Comparison of ENCODE assay signal across 9 cellular contexts in genomic region chr7:37201003-37201875, GRCh38.
DNase-seq lines count a peak whose midpoint lies in the region; ATAC-seq and TF ChIP-seq lines count a peak whose summit lies in the region.
"Had no signal": no experiment of that assay in that cellular context is flagged by ENCODE, and none has a peak within 500 bp of the region (broad histone marks: within the 10 kb centered on the region; RNA-seq: fewer than 3 reads in every experiment).

No MANE protein-coding gene starts in this region.

- H3K4me3 Mint-ChIP-seq in HFFc6, result no peak overlapping the region
- H3K4me3 Mint-ChIP-seq: activated naive CD4-positive, alpha-beta T cell treated with anti-CD3 and anti-CD28 coated beads, Interleukin-2, amount 50 U/mL, for 24 hours had no signal

- no peak overlapping the region for H3K27ac Mint-ChIP-seq in HFFc6
- H3K27ac Mint-ChIP-seq: activated naive CD4-positive, alpha-beta T cell treated with anti-CD3 and anti-CD28 coated beads, Interleukin-2, amount 50 U/mL, for 24 hours had no signal

- peak; percentile 88 for ATAC-seq in left lobe of liver
- no peak for ATAC-seq in GM18520 (IDR thresholded peaks at IDR 0.05; ENCODE audit: unreplicated experiment)

- H3K27ac ChIP-seq in coronary artery, result peak overlapping the region; percentile 85 to 91

- peaks cover 15% of the 10 kb centered on the region for H3K27me3 Mint-ChIP-seq in HFFc6 (ENCODE audit: insufficient read depth)
- H3K27me3 Mint-ChIP-seq: activated naive CD4-positive, alpha-beta T cell treated with anti-CD3 and anti-CD28 coated beads, Interleukin-2, amount 50 U/mL, for 24 hours had no signal

- H3K9me3 Mint-ChIP-seq in HFFc6, result no peaks in the 10 kb centered on the region
- H3K9me3 Mint-ChIP-seq: activated naive CD4-positive, alpha-beta T cell treated with anti-CD3 and anti-CD28 coated beads, Interleukin-2, amount 50 U/mL, for 24 hours had no signal

- TF ChIP-seq CTCF in HFFc6 (IDR thresholded peaks at IDR 0.05) (peak; percentile 89), coronary artery (IDR thresholded peaks at IDR 0.05) (peak; percentile 78)

- H3K4me1 Mint-ChIP-seq in HFFc6 (ENCODE audit: low read depth), result no peaks in the 10 kb centered on the region

- H3K4me3 ChIP-seq in coronary artery, result no peak overlapping the region

- no peaks in the 10 kb centered on the region for H3K36me3 Mint-ChIP-seq in HFFc6 (ENCODE audit: low read depth)

- DNase-seq in DMS53 treated with DMSO at 0.1 percent for 48 hours (lab: John Stamatoyannopoulos, UW; ENCODE audit: unreplicated experiment) (peak; percentile 76), HFFc6 (peak; percentile 69), NCI-H2227 (lab: John Stamatoyannopoulos, UW; ENCODE audit: unreplicated experiment) (peak; percentile 80), coronary artery (ENCODE audit: low spot score) (peak; percentile 93), left lobe of liver (ENCODE audit: low spot score) (peak; percentile 85)
- peak; percentile 40 to 44 for DNase-seq in activated CD4-positive, alpha-beta T cell treated with anti-CD3 and anti-CD28 coated beads for 24 hours (ENCODE audit: low read depth in 2 of 2)
- peak; percentile 16 for DNase-seq in stimulated activated CD4-positive, alpha-beta T cell treated with anti-CD3 and anti-CD28 coated beads, Interleukin-2, amount 100 ng/mL, for 4 hours (ENCODE audit: low read depth)

Comparison
In these comparisons a context has a peak if more than half of its experiments do, and no peak if none do; other contexts are left out.
1. DNase-seq: peak in every context shown above with its lines; median percentile 93 in coronary artery; 85 in left lobe of liver; 80 in NCI-H2227; 76 in DMS53 treated with DMSO at 0.1 percent for 48 hours; 69 in HFFc6; 42 in activated CD4-positive, alpha-beta T cell treated with anti-CD3 and anti-CD28 coated beads for 24 hours; 16 in stimulated activated CD4-positive, alpha-beta T cell treated with anti-CD3 and anti-CD28 coated beads, Interleukin-2, amount 100 ng/mL, for 4 hours.